29 cellular contexts compared by ENCODE assay signal in genomic region chr2:241547781-241548450, GRCh38. TPM values are rescaled to one million over a fixed set of nuclear protein-coding genes. Genes with fewer than 3 reads are reported as not detected.
DNase-seq lines count a peak whose midpoint lies in the region; ATAC-seq and TF ChIP-seq lines count a peak whose summit lies in the region.
"Had no signal": no experiment of that assay in that cellular context is flagged by ENCODE, and none has a peak within 500 bp of the region (broad histone marks: within the 10 kb centered on the region; RNA-seq: fewer than 3 reads in every experiment).

No MANE protein-coding gene starts in this region.

- 90% methylated on average over 16 of the region's 16 CpGs for whole genome bisulfite sequencing in right cardiac atrium
- 89 to 96% (median 92%) methylated on average over 10 to 16 of the region's 16 CpGs for whole genome bisulfite sequencing in heart left ventricle, 4 donors
- WGBS in mesodermal cell (ENCODE audit: insufficient coverage in 2 of 2), 2 experiments, result 93 to 94% methylated on average over 13 to 15 of the region's 16 CpGs

- no peak overlapping the region for H3K4me3 Mint-ChIP-seq in chondrocyte (ENCODE audit: unreplicated experiment)
- H3K4me3 Mint-ChIP-seq in stimulated activated memory B cell treated with anti-CD40 and anti-IgM and Interleukin-4, amounts not matched to agents 10 μg/mL and 1 μg/mL and 100 μg/mL, for 72 hours, result no peak overlapping the region
- H3K4me3 Mint-ChIP-seq: activated CD4-positive, alpha-beta T cell treated with anti-CD3 and anti-CD28 coated beads, Interleukin-2, amount 10 ng/mL, durations not matched to agents 7 days and 5 days; activated naive CD8-positive, alpha-beta T cell; mesothelial cell of epicardium; naive thymus-derived CD4-positive, alpha-beta T cell; stimulated activated naive B cell treated with anti-CD40 and anti-IgM and Interleukin-4, amounts not matched to agents 10 μg/mL and 1 μg/mL and 100 μg/mL, for 72 hours had no signal

- no peaks in the 10 kb centered on the region for H3K9me3 ChIP-seq in right cardiac atrium (ENCODE audit: control insufficient read depth, low read length)
- no peaks in the 10 kb centered on the region for H3K9me3 ChIP-seq in heart left ventricle
- H3K9me3 ChIP-seq in mesodermal cell (ENCODE audit: control insufficient read depth, low read length), result no peaks in the 10 kb centered on the region
- H3K9me3 ChIP-seq in uterus, result no peaks in the 10 kb centered on the region
- H3K9me3 ChIP-seq: colonic mucosa, Peyer's patch, psoas muscle had no signal

- TF ChIP-seq POLR2A in heart left ventricle (IDR thresholded peaks at IDR 0.05) (no peak), uterus (IDR thresholded peaks at IDR 0.05) (no peak)

- no peaks in the 10 kb centered on the region for H3K27me3 Mint-ChIP-seq in chondrocyte (ENCODE audit: low read depth)
- H3K27me3 Mint-ChIP-seq in stimulated activated memory B cell treated with anti-CD40 and anti-IgM and Interleukin-4, amounts not matched to agents 10 μg/mL and 1 μg/mL and 100 μg/mL, for 72 hours, result peaks cover 26% of the 10 kb centered on the region

- no peaks in the 10 kb centered on the region for H3K27me3 ChIP-seq in right cardiac atrium (ENCODE audit: control insufficient read depth, insufficient read depth)
- peaks cover 0 to 8% (median 0%) of the 10 kb centered on the region in 9 donors for H3K27me3 ChIP-seq in heart left ventricle
- H3K27me3 ChIP-seq in uterus, result no peaks in the 10 kb centered on the region
- H3K27me3 ChIP-seq: Peyer's patch had no signal

- DNase-seq in right cardiac atrium (peak in 2 of 3 donors; percentile 37 to 43), heart left ventricle (no peak), chondrocyte (ENCODE audit: low spot score) (peak; percentile 83), uterus (no peak), NCI-H2107 (lab: John Stamatoyannopoulos, UW) (no peak), NCI-H2171 (lab: John Stamatoyannopoulos, UW) (no peak)
- DNase-seq: activated CD4-positive, alpha-beta T cell treated with anti-CD3 and anti-CD28 coated beads, Interleukin-2, amount 10 ng/mL, durations not matched to agents 7 days and 5 days; activated effector memory CD4-positive, alpha-beta T cell treated with anti-CD3 and anti-CD28 coated beads, Interleukin-2, amount 50 U/mL, for 16 hours; activated T-cell treated with anti-CD3 and anti-CD28 coated beads, Interleukin-2, amount 50 U/mL, for 1 hour; Calu3; CD4-positive, CD25-positive, alpha-beta regulatory T cell; colonic mucosa; DMS79 treated with DMSO at 0.1 percent for 48 hours; effector CD4-positive, alpha-beta T cell; GOT3; KBM-7; naive thymus-derived CD4-positive, alpha-beta T cell; NCI-H1105 treated with DMSO at 0.1 percent for 48 hours; NCI-H2081; NCI-H345; Peyer's patch; SIG-M5; stimulated activated naive B cell treated with anti-CD40 and anti-IgM and Interleukin-4, amounts not matched to agents 10 μg/mL and 1 μg/mL and 100 μg/mL, for 72 hours had no signal

- intact Hi-C loops in right cardiac atrium (cut with DNase I) (no loop called here), heart left ventricle (cut with DNase I) (no loop called here), uterus (cut with DNase I; ENCODE audit: low total_unique reads) (no loop called here)

- H3K36me3 ChIP-seq in heart left ventricle, result no peaks in the 10 kb centered on the region
- H3K36me3 ChIP-seq in mesodermal cell (ENCODE audit: control insufficient read depth, insufficient read depth, low read length), result no peaks in the 10 kb centered on the region
- no peaks in the 10 kb centered on the region for H3K36me3 ChIP-seq in uterus
- H3K36me3 ChIP-seq: colonic mucosa, Peyer's patch had no signal

- H3K4me3 ChIP-seq in right cardiac atrium (ENCODE audit: low read length) (no peak overlapping the region), heart left ventricle (no peak overlapping the region), mesodermal cell (ENCODE audit: extremely low read depth, insufficient read depth, low read length, poor library complexity, severe bottlenecking) (no peak overlapping the region), uterus (no peak overlapping the region)
- H3K4me3 ChIP-seq: colonic mucosa, Peyer's patch had no signal

- no peaks in the 10 kb centered on the region for H3K36me3 Mint-ChIP-seq in chondrocyte (ENCODE audit: low read depth)
- H3K36me3 Mint-ChIP-seq in stimulated activated memory B cell treated with anti-CD40 and anti-IgM and Interleukin-4, amounts not matched to agents 10 μg/mL and 1 μg/mL and 100 μg/mL, for 72 hours, result no peaks in the 10 kb centered on the region
- H3K36me3 Mint-ChIP-seq: activated naive CD8-positive, alpha-beta T cell; CD4-positive, CD25-positive, alpha-beta regulatory T cell; mesothelial cell of epicardium; naive thymus-derived CD4-positive, alpha-beta T cell; stimulated activated naive B cell treated with anti-CD40 and anti-IgM and Interleukin-4, amounts not matched to agents 10 μg/mL and 1 μg/mL and 100 μg/mL, for 72 hours had no signal

- H3K27ac Mint-ChIP-seq in chondrocyte (ENCODE audit: unreplicated experiment), result no peak overlapping the region
- H3K27ac Mint-ChIP-seq in stimulated activated memory B cell treated with anti-CD40 and anti-IgM and Interleukin-4, amounts not matched to agents 10 μg/mL and 1 μg/mL and 100 μg/mL, for 72 hours, result no peak overlapping the region
- H3K27ac Mint-ChIP-seq: activated CD4-positive, alpha-beta T cell treated with anti-CD3 and anti-CD28 coated beads, Interleukin-2, amount 10 ng/mL, durations not matched to agents 7 days and 5 days; activated naive CD8-positive, alpha-beta T cell; CD4-positive, CD25-positive, alpha-beta regulatory T cell; mesothelial cell of epicardium; naive thymus-derived CD4-positive, alpha-beta T cell; stimulated activated naive B cell treated with anti-CD40 and anti-IgM and Interleukin-4, amounts not matched to agents 10 μg/mL and 1 μg/mL and 100 μg/mL, for 72 hours had no signal

- peaks cover 22% of the 10 kb centered on the region for H3K4me1 Mint-ChIP-seq in chondrocyte (ENCODE audit: low read depth)
- no peaks in the 10 kb centered on the region for H3K4me1 Mint-ChIP-seq in stimulated activated memory B cell treated with anti-CD40 and anti-IgM and Interleukin-4, amounts not matched to agents 10 μg/mL and 1 μg/mL and 100 μg/mL, for 72 hours
- H3K4me1 Mint-ChIP-seq: activated CD4-positive, alpha-beta T cell treated with anti-CD3 and anti-CD28 coated beads, Interleukin-2, amount 10 ng/mL, durations not matched to agents 7 days and 5 days; stimulated activated naive B cell treated with anti-CD40 and anti-IgM and Interleukin-4, amounts not matched to agents 10 μg/mL and 1 μg/mL and 100 μg/mL, for 72 hours had no signal

- H3K9me3 Mint-ChIP-seq in chondrocyte (ENCODE audit: low read depth), result no peaks in the 10 kb centered on the region
- no peaks in the 10 kb centered on the region for H3K9me3 Mint-ChIP-seq in stimulated activated memory B cell treated with anti-CD40 and anti-IgM and Interleukin-4, amounts not matched to agents 10 μg/mL and 1 μg/mL and 100 μg/mL, for 72 hours
- H3K9me3 Mint-ChIP-seq: activated CD4-positive, alpha-beta T cell treated with anti-CD3 and anti-CD28 coated beads, Interleukin-2, amount 10 ng/mL, durations not matched to agents 7 days and 5 days; mesothelial cell of epicardium; stimulated activated naive B cell treated with anti-CD40 and anti-IgM and Interleukin-4, amounts not matched to agents 10 μg/mL and 1 μg/mL and 100 μg/mL, for 72 hours had no signal

- ATAC-seq in right cardiac atrium, result no peak
- ATAC-seq in heart left ventricle, result no peak
- ATAC-seq in stimulated activated memory B cell treated with anti-CD40 and anti-IgM and Interleukin-4, amounts not matched to agents 10 μg/mL and 1 μg/mL and 100 μg/mL, for 72 hours, result no peak
- ATAC-seq: left ventricle myocardium superior; naive thymus-derived CD4-positive, alpha-beta T cell; stimulated activated naive B cell treated with anti-CD40 and anti-IgM and Interleukin-4, amounts not matched to agents 10 μg/mL and 1 μg/mL and 100 μg/mL, for 72 hours had no signal

- H3K27ac ChIP-seq in right cardiac atrium (ENCODE audit: low read length) (no peak overlapping the region), heart left ventricle (no peak overlapping the region), mesodermal cell (ENCODE audit: low read depth, low read length, severe bottlenecking) (peak overlapping the region; percentile 96), uterus (peak overlapping the region; percentile 53 to 60)
- H3K27ac ChIP-seq: colonic mucosa, Peyer's patch, psoas muscle had no signal

- peaks cover 3% of the 10 kb centered on the region for H3K4me1 ChIP-seq in right cardiac atrium (ENCODE audit: control insufficient read depth, insufficient read depth, low read length)
- H3K4me1 ChIP-seq in heart left ventricle, result peaks cover 0 to 20% (median 9%) of the 10 kb centered on the region in 12 donors
- H3K4me1 ChIP-seq in mesodermal cell (ENCODE audit: control insufficient read depth, insufficient read depth, low read length, poor library complexity, severe bottlenecking), result peaks cover 41% of the 10 kb centered on the region
- peaks cover 0 to 14% of the 10 kb centered on the region in 2 donors for H3K4me1 ChIP-seq in uterus
- H3K4me1 ChIP-seq: colonic mucosa had no signal

- TF ChIP-seq CTCF in heart left ventricle (IDR thresholded peaks at IDR 0.05) (no peak), chondrocyte (IDR thresholded peaks at IDR 0.05) (no peak), uterus (IDR thresholded peaks at IDR 0.05) (no peak)

RNA-seq across cellular contexts. Expression of gene BOK, which starts 10.6 kb away (rescaled TPM):
- total RNA-seq in right cardiac atrium (10 to 100 TPM in 1 of 4 donors, 1 to 10 TPM in 3; 2.8 to 15.0 (median 3.9) TPM), heart left ventricle (10 to 100 TPM in 3 of 9 donors, 1 to 10 TPM in 6; 1.7 to 22.3 (median 8.4) TPM), chondrocyte (28.5 to 46.8 TPM (median 44.6 TPM) in 3 replicates), uterus (10 to 100 TPM; 22.9 to 31.2 (median 26.4) TPM)
- polyA plus RNA-seq in right cardiac atrium (3.5 TPM), heart left ventricle (1 to 10 TPM; 1.4 to 9.6 TPM)
- polyA plus RNA-seq in mesodermal cell (2013, experiment 1 of 2), result 33.0 TPM
- polyA plus RNA-seq in mesodermal cell (2013, experiment 2 of 2), result 28.9 TPM
- total RNA-seq: activated CD4-positive, alpha-beta T cell treated with anti-CD3 and anti-CD28 coated beads, Interleukin-2, amount 10 ng/mL, durations not matched to agents 7 days and 5 days; CD4-positive, CD25-positive, alpha-beta regulatory T cell had no signal
- polyA plus RNA-seq: CD4-positive, CD25-positive, alpha-beta regulatory T cell had no signal

RNA-seq across cellular contexts. Expression of gene STK25, which starts 39.5 kb away (rescaled TPM):
- total RNA-seq in right cardiac atrium (100 to 1,000 TPM in 1 of 4 donors, 10 to 100 TPM in 3; 84.7 to 112 (median 95.3) TPM), heart left ventricle (100 to 1,000 TPM in 4 of 9 donors, 10 to 100 TPM in 5; 76.8 to 186 (median 94.7) TPM), chondrocyte (158 to 174 TPM (median 169 TPM) in 3 replicates), uterus (100 to 1,000 TPM in 3 of 4 donors, 10 to 100 TPM in 1; 77.6 to 191 (median 165) TPM)
- polyA plus RNA-seq in right cardiac atrium (116 TPM), heart left ventricle (100 to 1,000 TPM in 1 of 2 donors, 10 to 100 TPM in 1; 94.8 to 156 TPM)
- polyA plus RNA-seq in mesodermal cell (2013, experiment 1 of 2), result 191 TPM
- 176 TPM for polyA plus RNA-seq in mesodermal cell (2013, experiment 2 of 2)

Comparison
In these comparisons a context has a peak if more than half of its experiments do, and no peak if none do; other contexts are left out.
1. DNase-seq: peak in right cardiac atrium (2 of 3) and chondrocyte (single experiment); none in heart left ventricle (0 of 5), uterus (0 of 2), NCI-H2107 (single experiment) and NCI-H2171 (single experiment).
2. H3K27ac ChIP-seq: peak in mesodermal cell (single experiment) and uterus (2 of 2); none in right cardiac atrium (single experiment) and heart left ventricle (0 of 12).